16 cellular contexts compared by ENCODE assay signal in genomic region chr14:69010632-69011031, GRCh38. TPM values are rescaled to one million over a fixed set of nuclear protein-coding genes. Genes with fewer than 3 reads are reported as not detected.
DNase-seq lines count a peak whose midpoint lies in the region; ATAC-seq and TF ChIP-seq lines count a peak whose summit lies in the region.
"Had no signal": no experiment of that assay in that cellular context is flagged by ENCODE, and none has a peak within 500 bp of the region (broad histone marks: within the 10 kb centered on the region; RNA-seq: fewer than 3 reads in every experiment).

No MANE protein-coding gene starts in this region.

- no peaks in the 10 kb centered on the region for H3K79me2 ChIP-seq in PC-3 (ENCODE audit: low read length)

- no peaks in the 10 kb centered on the region for H3K36me3 ChIP-seq in PC-3 (ENCODE audit: low read depth, low read length)
- H3K36me3 ChIP-seq: BLaER1 treated with 17β-estradiol and CSF1 and Interleukin-3, amounts not matched to agents 10 nM and 100 nM had no signal

- peak overlapping the region; percentile 41 for H3K27ac Mint-ChIP-seq in activated CD4-positive, alpha-beta T cell treated with anti-CD3 and anti-CD28 coated beads, Interleukin-2, amount 10 ng/mL, durations not matched to agents 7 days and 5 days
- no peak overlapping the region for H3K27ac Mint-ChIP-seq in activated CD4-positive, alpha-beta T cell treated with anti-CD3 and anti-CD28 coated beads, Interleukin-2, amount 10 ng/mL, durations not matched to agents 24 days and 14 days
- H3K27ac Mint-ChIP-seq in CD4-positive, alpha-beta T cell: no peak overlapping the region
- H3K27ac Mint-ChIP-seq in type B pancreatic cell: no peak overlapping the region

- no peak overlapping the region for H3K27ac ChIP-seq in CD4-positive, alpha-beta T cell (ENCODE audit: low read depth, low read length)
- H3K27ac ChIP-seq in PC-3 (ENCODE audit: low read length): peak overlapping the region; percentile 37
- H3K27ac ChIP-seq: BLaER1 treated with 17β-estradiol and CSF1 and Interleukin-3, amounts not matched to agents 10 nM and 100 nM had no signal

- peaks cover 13% of the 10 kb centered on the region for H3K4me1 Mint-ChIP-seq in activated CD4-positive, alpha-beta T cell treated with anti-CD3 and anti-CD28 coated beads, Interleukin-2, amount 10 ng/mL, durations not matched to agents 7 days and 5 days
- peaks cover 8% of the 10 kb centered on the region for H3K4me1 Mint-ChIP-seq in activated CD4-positive, alpha-beta T cell treated with anti-CD3 and anti-CD28 coated beads, Interleukin-2, amount 10 ng/mL, durations not matched to agents 24 days and 14 days
- H3K4me1 Mint-ChIP-seq in CD4-positive, alpha-beta T cell (ENCODE audit: low read depth): no peaks in the 10 kb centered on the region
- peaks cover 22% of the 10 kb centered on the region for H3K4me1 Mint-ChIP-seq in type B pancreatic cell (ENCODE audit: unreplicated experiment)

- no peak for TF ChIP-seq CTCF in CD4-positive, alpha-beta T cell (IDR thresholded peaks at IDR 0.05)
- TF ChIP-seq CTCF in PC-3 (conservative IDR thresholded peaks at IDR 0.05; ENCODE audit: low read depth, low read length) (no peak), type B pancreatic cell (conservative IDR thresholded peaks at IDR 0.05) (no peak)

- H3K36me3 Mint-ChIP-seq in activated CD4-positive, alpha-beta T cell treated with anti-CD3 and anti-CD28 coated beads, Interleukin-2, amount 10 ng/mL, durations not matched to agents 7 days and 5 days (ENCODE audit: low read depth): no peaks in the 10 kb centered on the region
- H3K36me3 Mint-ChIP-seq in activated CD4-positive, alpha-beta T cell treated with anti-CD3 and anti-CD28 coated beads, Interleukin-2, amount 10 ng/mL, durations not matched to agents 24 days and 14 days (ENCODE audit: low read depth): no peaks in the 10 kb centered on the region
- H3K36me3 Mint-ChIP-seq in CD4-positive, alpha-beta T cell (ENCODE audit: low read depth): no peaks in the 10 kb centered on the region
- no peaks in the 10 kb centered on the region for H3K36me3 Mint-ChIP-seq in type B pancreatic cell

- peak overlapping the region; percentile 9; the same call in 1 of the 2 replicates for H3K4me2 ChIP-seq in PC-3 (ENCODE audit: low read length)
- H3K4me2 ChIP-seq: BLaER1 treated with 17β-estradiol and CSF1 and Interleukin-3, amounts not matched to agents 10 nM and 100 nM had no signal

- peak; percentile 41 for ATAC-seq in CD4-positive, alpha-beta T cell (ENCODE audit: poor library complexity)
- peak; percentile 52 for ATAC-seq in PC-3
- ATAC-seq in HG03135 (IDR thresholded peaks at IDR 0.05; ENCODE audit: unreplicated experiment): no peak
- no peak for ATAC-seq in GM19467 (IDR thresholded peaks at IDR 0.05; ENCODE audit: unreplicated experiment)

- CTCF ChIA-PET in activated CD4-positive, alpha-beta T cell treated with anti-CD3 and anti-CD28 coated beads, Interleukin-2, amount 10 ng/mL, durations not matched to agents 7 days and 5 days (lab: Charles Lee): no interaction called here
- CTCF ChIA-PET in CD4-positive, alpha-beta T cell (lab: Charles Lee): no interaction called here
- CTCF ChIA-PET in PC-3 (lab: Charles Lee): no interaction called here

- no peak for DNase-seq in activated CD4-positive, alpha-beta T cell treated with anti-CD3 and anti-CD28 coated beads, Interleukin-2, amount 10 ng/mL, durations not matched to agents 7 days and 5 days
- no peak for DNase-seq in activated CD4-positive, alpha-beta T cell treated with anti-CD3 and anti-CD28 coated beads, Interleukin-2, amount 10 ng/mL, durations not matched to agents 24 days and 14 days
- DNase-seq in CD4-positive, alpha-beta T cell: peak in 5 of 10 experiments; percentile 8 to 39 (median 18)
- DNase-seq in PC-3: peak; percentile 82
- peak; percentile 32 for DNase-seq in fibroblast of peridontal ligament (ENCODE audit: extremely low read depth)
- no peak for DNase-seq in type B pancreatic cell (ENCODE audit: extremely low spot score, unreplicated experiment)
- DNase-seq: activated gamma-delta T cell, anterior cingulate cortex, erythroblast, NCI-H146, NCI-H2171, NCI-H526 treated with DMSO at 0.1 percent for 48 hours, SHP77 had no signal

- H3K4me1 ChIP-seq in PC-3 (ENCODE audit: insufficient read depth, low read length): peaks cover 38% of the 10 kb centered on the region

- no peaks in the 10 kb centered on the region for H4K20me1 ChIP-seq in PC-3 (ENCODE audit: low read length)
- H4K20me1 ChIP-seq: BLaER1 treated with 17β-estradiol and CSF1 and Interleukin-3, amounts not matched to agents 10 nM and 100 nM had no signal

- POLR2A ChIA-PET in activated CD4-positive, alpha-beta T cell treated with anti-CD3 and anti-CD28 coated beads, Interleukin-2, amount 10 ng/mL, durations not matched to agents 7 days and 5 days (lab: Charles Lee): interaction anchor here (0.8 kb wide), 1 partner anchor 15 kb away, joined by 4 read pairs; no protein-coding TSS in a partner anchor
- POLR2A ChIA-PET in CD4-positive, alpha-beta T cell (lab: Charles Lee): no interaction called here
- POLR2A ChIA-PET in PC-3 (lab: Charles Lee; ENCODE audit: unreplicated experiment): interaction anchor here (0.6 kb wide), 1 partner anchor 34 kb away, joined by 3 read pairs; no protein-coding TSS in a partner anchor

- no peaks in the 10 kb centered on the region for H3K27me3 Mint-ChIP-seq in activated CD4-positive, alpha-beta T cell treated with anti-CD3 and anti-CD28 coated beads, Interleukin-2, amount 10 ng/mL, durations not matched to agents 7 days and 5 days
- no peaks in the 10 kb centered on the region for H3K27me3 Mint-ChIP-seq in activated CD4-positive, alpha-beta T cell treated with anti-CD3 and anti-CD28 coated beads, Interleukin-2, amount 10 ng/mL, durations not matched to agents 24 days and 14 days
- H3K27me3 Mint-ChIP-seq in CD4-positive, alpha-beta T cell: no peaks in the 10 kb centered on the region
- H3K27me3 Mint-ChIP-seq in type B pancreatic cell: no peaks in the 10 kb centered on the region

- no peaks in the 10 kb centered on the region for H3K9me3 ChIP-seq in CD4-positive, alpha-beta T cell (ENCODE audit: control insufficient read depth, low read length)
- no peaks in the 10 kb centered on the region for H3K9me3 ChIP-seq in PC-3 (ENCODE audit: low read length)
- H3K9me3 ChIP-seq: BLaER1 treated with 17β-estradiol and CSF1 and Interleukin-3, amounts not matched to agents 10 nM and 100 nM had no signal

- H3F3A ChIP-seq in PC-3 (ENCODE audit: low read length, unreplicated experiment): no peaks in the 10 kb centered on the region

- intact Hi-C loops in activated CD4-positive, alpha-beta T cell treated with anti-CD3 and anti-CD28 coated beads, Interleukin-2, amount 10 ng/mL, durations not matched to agents 24 days and 14 days (cut with micrococcal nuclease): no loop called here
- intact Hi-C loops in CD4-positive, alpha-beta T cell (cut with DNase I, micrococcal nuclease): no loop called here
- intact Hi-C loops in PC-3 (cut with micrococcal nuclease): no loop called here

- no peak overlapping the region for H3K9ac ChIP-seq in PC-3 (ENCODE audit: low read length)
- H3K9ac ChIP-seq: BLaER1 treated with 17β-estradiol and CSF1 and Interleukin-3, amounts not matched to agents 10 nM and 100 nM had no signal

- H3K4me3 Mint-ChIP-seq in activated CD4-positive, alpha-beta T cell treated with anti-CD3 and anti-CD28 coated beads, Interleukin-2, amount 10 ng/mL, durations not matched to agents 7 days and 5 days: no peak overlapping the region
- no peak overlapping the region for H3K4me3 Mint-ChIP-seq in activated CD4-positive, alpha-beta T cell treated with anti-CD3 and anti-CD28 coated beads, Interleukin-2, amount 10 ng/mL, durations not matched to agents 24 days and 14 days
- no peak overlapping the region for H3K4me3 Mint-ChIP-seq in CD4-positive, alpha-beta T cell
- H3K4me3 Mint-ChIP-seq in type B pancreatic cell: no peak overlapping the region

- BruUV-seq in PC-3 (replicated peaks; lab: Mats Ljungman, UMichigan): no TSS peak

- H2AFZ ChIP-seq in PC-3 (ENCODE audit: low read length): no peak overlapping the region

- no peaks in the 10 kb centered on the region for H3K27me3 ChIP-seq in CD4-positive, alpha-beta T cell (ENCODE audit: control insufficient read depth, insufficient read depth, low read length)
- no peaks in the 10 kb centered on the region for H3K27me3 ChIP-seq in PC-3 (ENCODE audit: low read length)
- H3K27me3 ChIP-seq: BLaER1 treated with 17β-estradiol and CSF1 and Interleukin-3, amounts not matched to agents 10 nM and 100 nM had no signal

- no peak overlapping the region for H3K4me3 ChIP-seq in PC-3 (ENCODE audit: low read length)
- H3K4me3 ChIP-seq: BLaER1 treated with 17β-estradiol and CSF1 and Interleukin-3, amounts not matched to agents 10 nM and 100 nM had no signal

- no peaks in the 10 kb centered on the region for H3K9me2 ChIP-seq in PC-3 (replicated peaks; ENCODE audit: low read length)

- H3K9me3 Mint-ChIP-seq in activated CD4-positive, alpha-beta T cell treated with anti-CD3 and anti-CD28 coated beads, Interleukin-2, amount 10 ng/mL, durations not matched to agents 7 days and 5 days: no peaks in the 10 kb centered on the region
- H3K9me3 Mint-ChIP-seq in activated CD4-positive, alpha-beta T cell treated with anti-CD3 and anti-CD28 coated beads, Interleukin-2, amount 10 ng/mL, durations not matched to agents 24 days and 14 days: no peaks in the 10 kb centered on the region
- no peaks in the 10 kb centered on the region for H3K9me3 Mint-ChIP-seq in CD4-positive, alpha-beta T cell
- no peaks in the 10 kb centered on the region for H3K9me3 Mint-ChIP-seq in type B pancreatic cell

RNA-seq across cellular contexts. Expression of gene ACTN1, which starts 31.5 kb away (rescaled TPM):
- 10 to 100 TPM; 31.9 to 35.1 TPM for total RNA-seq in activated CD4-positive, alpha-beta T cell treated with anti-CD3 and anti-CD28 coated beads, Interleukin-2, amount 10 ng/mL, durations not matched to agents 7 days and 5 days
- 44.9 and 52.6 TPM in 2 replicates for total RNA-seq in activated CD4-positive, alpha-beta T cell treated with anti-CD3 and anti-CD28 coated beads, Interleukin-2, amount 10 ng/mL, durations not matched to agents 24 days and 14 days
- 100 to 1,000 TPM; 128 to 143 TPM for total RNA-seq in CD4-positive, alpha-beta T cell
- total RNA-seq in PC-3 (2014; rRNA removed): 303 and 400 TPM in 2 replicates
- total RNA-seq in type B pancreatic cell (ENCODE audit: low replicate concordance): 128 and 176 TPM in 2 replicates

Comparison
In these comparisons a context has a peak if more than half of its experiments do, and no peak if none do; other contexts are left out.
1. DNase-seq: peak in PC-3 (single experiment) and fibroblast of peridontal ligament (single experiment); none in activated CD4-positive, alpha-beta T cell treated with anti-CD3 and anti-CD28 coated beads, Interleukin-2, amount 10 ng/mL, durations not matched to agents 7 days and 5 days (single experiment), activated CD4-positive, alpha-beta T cell treated with anti-CD3 and anti-CD28 coated beads, Interleukin-2, amount 10 ng/mL, durations not matched to agents 24 days and 14 days (single experiment) and type B pancreatic cell (single experiment).
2. ATAC-seq: peak in CD4-positive, alpha-beta T cell (single experiment) and PC-3 (single experiment); none in HG03135 (single experiment) and GM19467 (single experiment).